ENCODE assay signal across 28 cellular contexts in the genomic region with DNA sequence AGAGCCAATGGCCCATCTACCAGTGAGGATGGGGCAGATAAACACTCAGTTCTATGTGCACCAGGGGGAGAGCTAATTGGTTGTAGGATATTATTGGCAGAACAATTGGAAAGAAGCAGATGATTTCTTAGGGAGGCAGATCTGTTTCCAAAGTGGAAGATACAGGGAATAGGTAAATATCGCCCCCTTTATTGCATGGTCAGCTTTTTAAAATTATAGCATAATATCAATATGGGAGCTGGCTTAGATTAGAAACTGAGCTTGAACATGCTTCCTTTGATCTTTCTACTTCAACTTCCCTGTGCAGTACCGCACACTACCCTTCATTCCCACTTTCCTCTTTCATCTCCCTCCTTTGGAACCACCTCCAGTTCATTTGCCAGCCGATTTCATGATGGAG.
"Had no signal": no experiment of that assay in that cellular context is flagged by ENCODE, and none has a peak within 500 bp of the region (broad histone marks: within the 10 kb centered on the region; RNA-seq: fewer than 3 reads in every experiment).

No MANE protein-coding gene starts in this region.

- H3K9me3 ChIP-seq: colonic mucosa, esophagus muscularis mucosa, esophagus squamous epithelium, gastrocnemius medialis, gastroesophageal sphincter, heart left ventricle, heart right ventricle had no signal

- FAIRE-seq: colon, endometrium, endothelial cell of umbilical vein, frontal cortex had no signal

- H3K36me3 ChIP-seq: colonic mucosa, esophagus muscularis mucosa, esophagus squamous epithelium, gastrocnemius medialis, gastroesophageal sphincter, heart left ventricle, heart right ventricle had no signal

- H3K27ac ChIP-seq: colonic mucosa, coronary artery, dorsolateral prefrontal cortex, epithelial cell of prostate, esophagus muscularis mucosa, esophagus squamous epithelium, foreskin keratinocyte, gastrocnemius medialis, gastroesophageal sphincter, heart left ventricle, heart right ventricle had no signal

- H3K4me1 ChIP-seq: colonic mucosa, esophagus muscularis mucosa, gastrocnemius medialis, gastroesophageal sphincter, heart left ventricle, heart right ventricle had no signal

- H3K27me3 ChIP-seq: colonic mucosa, esophagus squamous epithelium, gastrocnemius medialis, gastroesophageal sphincter had no signal

- H3K4me3 ChIP-seq: colonic mucosa, coronary artery, dorsolateral prefrontal cortex, esophagus muscularis mucosa, esophagus squamous epithelium, gastrocnemius medialis, gastroesophageal sphincter, heart left ventricle, heart right ventricle had no signal

- ATAC-seq: effector memory CD8-positive, alpha-beta T cell; esophagus mucosa; foreskin keratinocyte; gastrocnemius medialis; gastroesophageal sphincter; heart left ventricle; heart right ventricle had no signal

- DNase-seq: colonic mucosa; cortex of kidney; dermis blood vessel endothelial cell; dorsolateral prefrontal cortex; effector CD4-positive, alpha-beta T cell; effector CD8-positive, alpha-beta T cell; effector memory CD4-positive, alpha-beta T cell; effector memory CD8-positive, alpha-beta T cell; endodermal cell; erythroblast; esophagus squamous epithelium; foreskin fibroblast; foreskin keratinocyte; foreskin melanocyte; gastrocnemius medialis; glutamatergic neuron; head of caudate nucleus; heart left ventricle; heart right ventricle had no signal
